14 cellular contexts compared by ENCODE assay signal in genomic region chr4:151991001-151991883, GRCh38.
DNase-seq lines count a peak whose midpoint lies in the region; ATAC-seq and TF ChIP-seq lines count a peak whose summit lies in the region.
"Had no signal": no experiment of that assay in that cellular context is flagged by ENCODE, and none has a peak within 500 bp of the region (broad histone marks: within the 10 kb centered on the region; RNA-seq: fewer than 3 reads in every experiment).

No MANE protein-coding gene starts in this region.

- POLR2A ChIA-PET in activated CD8-positive, alpha-beta T cell treated with anti-CD3 and anti-CD28 coated beads for 36 hours (lab: Charles Lee) = no interaction called here

- H3K27me3 Mint-ChIP-seq in activated naive CD8-positive, alpha-beta T cell = no peaks in the 10 kb centered on the region
- H3K27me3 Mint-ChIP-seq in activated naive CD8-positive, alpha-beta T cell treated with anti-CD3 and anti-CD28 coated beads, Interleukin-2, amount 50 U/mL, for 24 hours = no peaks in the 10 kb centered on the region
- H3K27me3 Mint-ChIP-seq in activated CD8-positive, alpha-beta T cell treated with anti-CD3 and anti-CD28 coated beads for 36 hours = no peaks in the 10 kb centered on the region
- H3K27me3 Mint-ChIP-seq in type B pancreatic cell = peaks cover 19% of the 10 kb centered on the region

- no peaks in the 10 kb centered on the region for H3K4me1 ChIP-seq in vagina

- H3K36me3 Mint-ChIP-seq in activated naive CD8-positive, alpha-beta T cell = peaks cover 2% of the 10 kb centered on the region
- H3K36me3 Mint-ChIP-seq in activated naive CD8-positive, alpha-beta T cell treated with anti-CD3 and anti-CD28 coated beads, Interleukin-2, amount 50 U/mL, for 24 hours (ENCODE audit: low read depth) = no peaks in the 10 kb centered on the region
- H3K36me3 Mint-ChIP-seq in activated CD8-positive, alpha-beta T cell treated with anti-CD3 and anti-CD28 coated beads for 36 hours (ENCODE audit: low read depth) = no peaks in the 10 kb centered on the region
- H3K36me3 Mint-ChIP-seq in type B pancreatic cell = no peaks in the 10 kb centered on the region

- intact Hi-C loops in activated CD8-positive, alpha-beta T cell treated with anti-CD3 and anti-CD28 coated beads for 36 hours (cut with micrococcal nuclease) = no loop called here
- intact Hi-C loops in left ventricle myocardium superior (cut with micrococcal nuclease) = no loop called here
- intact Hi-C loops in vagina (cut with DNase I) = no loop called here

- CTCF ChIA-PET in activated CD8-positive, alpha-beta T cell treated with anti-CD3 and anti-CD28 coated beads for 36 hours (lab: Charles Lee) = no interaction called here

- H3K9me3 ChIP-seq in vagina = no peaks in the 10 kb centered on the region

- H3K4me1 Mint-ChIP-seq in activated naive CD8-positive, alpha-beta T cell (ENCODE audit: low read depth) = peaks cover 59% of the 10 kb centered on the region
- H3K4me1 Mint-ChIP-seq in activated naive CD8-positive, alpha-beta T cell treated with anti-CD3 and anti-CD28 coated beads, Interleukin-2, amount 50 U/mL, for 24 hours = peaks cover 40% of the 10 kb centered on the region
- peaks cover 47% of the 10 kb centered on the region for H3K4me1 Mint-ChIP-seq in activated CD8-positive, alpha-beta T cell treated with anti-CD3 and anti-CD28 coated beads for 36 hours (ENCODE audit: low read depth)
- H3K4me1 Mint-ChIP-seq in type B pancreatic cell (ENCODE audit: unreplicated experiment) = peaks cover 17% of the 10 kb centered on the region

- H3K4me3 Mint-ChIP-seq in activated naive CD8-positive, alpha-beta T cell = peak overlapping the region; percentile 38
- no peak overlapping the region for H3K4me3 Mint-ChIP-seq in activated naive CD8-positive, alpha-beta T cell treated with anti-CD3 and anti-CD28 coated beads, Interleukin-2, amount 50 U/mL, for 24 hours
- no peak overlapping the region for H3K4me3 Mint-ChIP-seq in activated CD8-positive, alpha-beta T cell treated with anti-CD3 and anti-CD28 coated beads for 36 hours
- H3K4me3 Mint-ChIP-seq in type B pancreatic cell = no peak overlapping the region

- no peak overlapping the region for H3K4me3 ChIP-seq in vagina
- H3K4me3 ChIP-seq: GM12878 had no signal

- no peak for TF ChIP-seq POLR2A in vagina (IDR thresholded peaks at IDR 0.05)

- H3K9me3 Mint-ChIP-seq in activated naive CD8-positive, alpha-beta T cell (ENCODE audit: low read depth) = peaks cover 6% of the 10 kb centered on the region
- H3K9me3 Mint-ChIP-seq in activated naive CD8-positive, alpha-beta T cell treated with anti-CD3 and anti-CD28 coated beads, Interleukin-2, amount 50 U/mL, for 24 hours = no peaks in the 10 kb centered on the region
- H3K9me3 Mint-ChIP-seq in activated CD8-positive, alpha-beta T cell treated with anti-CD3 and anti-CD28 coated beads for 36 hours = peaks cover 1% of the 10 kb centered on the region
- H3K9me3 Mint-ChIP-seq in type B pancreatic cell = peaks cover 4% of the 10 kb centered on the region

- peak overlapping the region; percentile 46 for H3K27ac Mint-ChIP-seq in activated naive CD8-positive, alpha-beta T cell
- H3K27ac Mint-ChIP-seq in activated naive CD8-positive, alpha-beta T cell treated with anti-CD3 and anti-CD28 coated beads, Interleukin-2, amount 50 U/mL, for 24 hours = no peak overlapping the region
- H3K27ac Mint-ChIP-seq in activated CD8-positive, alpha-beta T cell treated with anti-CD3 and anti-CD28 coated beads for 36 hours = peak overlapping the region; percentile 6
- H3K27ac Mint-ChIP-seq in type B pancreatic cell = peak overlapping the region; percentile 60

- H3K27me3 ChIP-seq in vagina = no peaks in the 10 kb centered on the region

- H3K27ac ChIP-seq in vagina = no peak overlapping the region

- H3K36me3 ChIP-seq in vagina = no peaks in the 10 kb centered on the region

- DNase-seq in activated naive CD8-positive, alpha-beta T cell treated with anti-CD3 and anti-CD28 coated beads, Interleukin-2, amount 50 U/mL, for 24 hours = no peak
- DNase-seq in activated CD8-positive, alpha-beta T cell treated with anti-CD3 and anti-CD28 coated beads for 36 hours = no peak
- peak; percentile 26 for DNase-seq in left ventricle myocardium superior
- no peak for DNase-seq in type B pancreatic cell (ENCODE audit: extremely low spot score, unreplicated experiment)
- DNase-seq in vagina (ENCODE audit: extremely low spot score in 2 of 2) = no peak
- DNase-seq: activated CD4-positive, alpha-beta T cell treated with anti-CD3 and anti-CD28 coated beads, Interleukin-2, amount 50 U/mL, for 4 hours; DMS79 treated with DMSO at 0.1 percent for 48 hours; effector CD8-positive, alpha-beta T cell; left colon; occipital lobe had no signal

- TF ChIP-seq CTCF in activated CD8-positive, alpha-beta T cell treated with anti-CD3 and anti-CD28 coated beads for 36 hours (IDR thresholded peaks at IDR 0.05) = no peak
- no peak for TF ChIP-seq CTCF in type B pancreatic cell (conservative IDR thresholded peaks at IDR 0.05)
- TF ChIP-seq CTCF in vagina (IDR thresholded peaks at IDR 0.05) = no peak

- ATAC-seq in activated naive CD8-positive, alpha-beta T cell treated with anti-CD3 and anti-CD28 coated beads, Interleukin-2, amount 50 U/mL, for 24 hours = no peak
- peak; percentile 31 for ATAC-seq in activated CD8-positive, alpha-beta T cell treated with anti-CD3 and anti-CD28 coated beads for 36 hours
- ATAC-seq in left ventricle myocardium superior = peak; percentile 79
- ATAC-seq in HG03565 (IDR thresholded peaks at IDR 0.05; ENCODE audit: unreplicated experiment) = no peak
- ATAC-seq in GM18858 (IDR thresholded peaks at IDR 0.05; ENCODE audit: unreplicated experiment) = no peak
- ATAC-seq: GM12878, left colon had no signal

Comparison
In these comparisons a context has a peak if more than half of its experiments do, and no peak if none do; other contexts are left out.
1. ATAC-seq: peak in activated CD8-positive, alpha-beta T cell treated with anti-CD3 and anti-CD28 coated beads for 36 hours (single experiment) and left ventricle myocardium superior (single experiment); none in activated naive CD8-positive, alpha-beta T cell treated with anti-CD3 and anti-CD28 coated beads, Interleukin-2, amount 50 U/mL, for 24 hours (single experiment), HG03565 (single experiment) and GM18858 (single experiment).